Comparison of ENCODE assay signal across 26 cellular contexts in the genomic region with DNA sequence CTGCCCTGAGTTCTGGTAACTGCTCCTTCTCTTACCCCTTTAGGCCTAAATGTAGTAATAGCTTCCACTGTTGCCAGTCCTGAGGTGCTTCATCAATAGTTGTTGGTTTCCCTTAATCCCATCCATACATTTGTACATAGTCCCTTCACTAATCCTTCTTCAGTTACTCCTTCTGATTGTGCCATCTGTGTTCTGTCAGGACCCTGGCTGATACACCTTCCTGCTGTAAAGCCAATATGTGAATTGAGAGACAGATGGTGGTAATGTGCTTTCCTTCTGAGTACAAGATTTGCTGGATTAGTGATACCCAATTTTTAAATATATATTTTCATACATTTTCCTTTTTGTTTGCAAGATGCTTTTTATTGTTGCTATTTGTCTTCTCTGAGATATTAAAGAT.
DNase-seq lines count a peak whose midpoint lies in the region; ATAC-seq, FAIRE-seq and TF ChIP-seq lines count a peak whose summit lies in the region.
"Had no signal": no experiment of that assay in that cellular context is flagged by ENCODE, and none has a peak within 500 bp of the region (broad histone marks: within the 10 kb centered on the region; RNA-seq: fewer than 3 reads in every experiment).

No MANE protein-coding gene starts in this region.

- H2AFZ ChIP-seq in H1 (ENCODE audit: low read length), result 0 out of 2 replicates have a peak overlapping the region, but pooled peaks have one; percentile 24
- no peak overlapping the region for H2AFZ ChIP-seq in neuronal stem cell (ENCODE audit: low read length)

- H3K23ac ChIP-seq in H1 (ENCODE audit: insufficient read length) (no peak overlapping the region), neuronal stem cell (ENCODE audit: low read depth, low read length, poor library complexity) (no peak overlapping the region)

- H3K4me1 Mint-ChIP-seq in T-helper 17 cell, result peaks cover 5% of the 10 kb centered on the region
- H3K4me1 Mint-ChIP-seq: B cell had no signal

- no peaks in the 10 kb centered on the region for H3K27me3 ChIP-seq in H1 (replicated peaks in 1 of 4; ENCODE audit: control insufficient read depth in 3 of 4, extremely low read depth in 1 of 4, insufficient read depth in 3 of 4, low read length in 3 of 4)
- peaks cover 0 to 4% (median 0%) of the 10 kb centered on the region in 3 experiments for H3K27me3 ChIP-seq in neuronal stem cell (ENCODE audit: control insufficient read depth in 3 of 3, insufficient read depth in 3 of 3, low read depth in 1 of 3, low read length in 3 of 3)

- H3K9me3 ChIP-seq in H1 (ENCODE audit: insufficient read depth in 2 of 2, low read depth in 1 of 2, low read length in 1 of 2) (no peaks in the 10 kb centered on the region), neuronal stem cell (replicated peaks in 1 of 2; ENCODE audit: control insufficient read depth in 2 of 2, insufficient read depth in 1 of 2, low read depth in 1 of 2, low read length in 2 of 2) (no peaks in the 10 kb centered on the region), T-helper 17 cell (ENCODE audit: control insufficient read depth, low read length, poor library complexity, severe bottlenecking) (no peaks in the 10 kb centered on the region)

- H2BK5ac ChIP-seq in H1 (ENCODE audit: low read depth, low read length) (no peak overlapping the region), neuronal stem cell (ENCODE audit: low read length) (no peak overlapping the region)

- no peak overlapping the region for H3K27ac Mint-ChIP-seq in T-helper 17 cell
- H3K27ac Mint-ChIP-seq: B cell; CD8-positive, alpha-beta T cell had no signal

- no peak overlapping the region for H3K4me2 ChIP-seq in H1 (ENCODE audit: insufficient read depth in 1 of 2, low read depth in 2 of 2, low read length in 2 of 2)
- H3K4me2 ChIP-seq in neuronal stem cell (ENCODE audit: insufficient read depth, low read length, poor library complexity, severe bottlenecking), result no peak overlapping the region

- H3K14ac ChIP-seq in H1 (ENCODE audit: insufficient read length) (no peak overlapping the region), neuronal stem cell (ENCODE audit: low read length) (no peak overlapping the region)

- no peaks in the 10 kb centered on the region for H3K36me3 Mint-ChIP-seq in T-helper 17 cell (ENCODE audit: low read depth)
- H3K36me3 Mint-ChIP-seq: CD8-positive, alpha-beta T cell had no signal

- H3K79me1 ChIP-seq in H1 (ENCODE audit: low read depth, low read length) (no peaks in the 10 kb centered on the region), neuronal stem cell (ENCODE audit: low read depth, low read length) (no peaks in the 10 kb centered on the region)

- no peaks in the 10 kb centered on the region for H3K23me2 ChIP-seq in H1 (ENCODE audit: low read depth, low read length)

- no peak for TF ChIP-seq EP300 in H1 (IDR thresholded peaks at IDR 0.05; ENCODE audit: borderline replicate concordance in 1 of 2, low read depth in 2 of 2, low read length in 2 of 2)

- TF ChIP-seq RAD21 in H1 (IDR thresholded peaks at IDR 0.05 in 1 of 2, conservative IDR thresholded peaks at IDR 0.05 in 1 of 2; ENCODE audit: low read depth in 2 of 2, low read length in 2 of 2), result no peak

- no peak for TF ChIP-seq POLR2A in H1 (IDR thresholded peaks at IDR 0.05; ENCODE audit: control extremely low read depth in 1 of 2, low read depth in 2 of 2, low read length in 2 of 2)

- no peak for FAIRE-seq in H1 (lab: Jason Lieb, UNC)
- FAIRE-seq: G401.6 had no signal

- H2BK12ac ChIP-seq in H1 (ENCODE audit: low read depth, low read length) (no peak overlapping the region), neuronal stem cell (ENCODE audit: low read length) (no peak overlapping the region)

- no peaks in the 10 kb centered on the region for H4K20me1 ChIP-seq in H1 (replicated peaks in 1 of 2; ENCODE audit: control insufficient read depth in 1 of 2, insufficient read depth in 2 of 2, low read length in 2 of 2)

- CTCF ChIA-PET in H1 (lab: Charles Lee; ENCODE audit: partially characterized antibody), result interaction anchor here (0.7 to 1.2 kb wide), 3 partner anchors 16 to 75 kb away, joined by 3 read pairs; no protein-coding TSS in a partner anchor

- H3K18ac ChIP-seq in H1 (ENCODE audit: extremely low read depth, low read length) (no peak overlapping the region), neuronal stem cell (ENCODE audit: low read length) (no peak overlapping the region)

- no peak overlapping the region for H4K8ac ChIP-seq in H1 (ENCODE audit: extremely low read depth, insufficient read depth, low read length)
- no peak overlapping the region for H4K8ac ChIP-seq in neuronal stem cell (ENCODE audit: low read depth, low read length)

- POLR2A ChIA-PET in H1 (lab: Charles Lee; ENCODE audit: partially characterized antibody), result interaction anchor here (1.2 kb wide), 1 partner anchor 16 kb away, joined by 4 read pairs; no protein-coding TSS in a partner anchor

- H2BK120ac ChIP-seq in H1 (replicated peaks; ENCODE audit: low read depth, low read length), result no peak overlapping the region
- H2BK120ac ChIP-seq in neuronal stem cell (ENCODE audit: low read depth, low read length), result no peak overlapping the region

- no peak overlapping the region for H2BK20ac ChIP-seq in H1 (ENCODE audit: low read length)

- ATAC-seq in T-helper 17 cell, result no peak
- ATAC-seq in GM21515 (IDR thresholded peaks at IDR 0.05; ENCODE audit: unreplicated experiment), result no peak
- ATAC-seq: CD8-positive, alpha-beta T cell; Panc1 had no signal

- H3K36me3 ChIP-seq in H1 (ENCODE audit: control insufficient read depth in 2 of 4, insufficient read depth in 4 of 4, low read length in 3 of 4) (no peaks in the 10 kb centered on the region), neuronal stem cell (replicated peaks in 1 of 2; ENCODE audit: control insufficient read depth in 2 of 2, insufficient read depth in 2 of 2, low read length in 2 of 2) (no peaks in the 10 kb centered on the region)

- H4K91ac ChIP-seq in H1 (replicated peaks; ENCODE audit: insufficient read length, low read length), result no peak overlapping the region
- no peak overlapping the region for H4K91ac ChIP-seq in neuronal stem cell (ENCODE audit: low read depth, low read length, poor library complexity)

- DNase-seq in D341Med (ENCODE audit: low spot score) (peak; percentile 40), NCI-H1694 (lab: John Stamatoyannopoulos, UW) (peak; percentile 6), NCI-H69 (lab: John Stamatoyannopoulos, UW) (peak; percentile 56), H1 (ENCODE audit: low read depth in 1 of 2, low spot score in 2 of 2) (no peak), neuronal stem cell (ENCODE audit: low spot score) (no peak), T-helper 17 cell (no peak), NCI-H1417 (lab: John Stamatoyannopoulos, UW) (no peak)
- DNase-seq: CD8-positive, alpha-beta T cell; DMS53; GOT3; HCEC 1CT; Karpas-422; NCI-H1092; NCI-H146; NCI-H2081; NCI-H345; NCI-H510A treated with DMSO at 0.1 percent for 48 hours; SHP77; T-helper 1 cell had no signal

- H3K4me3 ChIP-seq in H1 (ENCODE audit: extremely low read depth in 1 of 4, insufficient read depth in 2 of 4, low read depth in 3 of 4, low read length in 4 of 4) (no peak overlapping the region), neuronal stem cell (ENCODE audit: low read length in 2 of 2) (no peak overlapping the region)

- H2BK15ac ChIP-seq in H1 (ENCODE audit: low read length), result no peak overlapping the region
- H2BK15ac ChIP-seq in neuronal stem cell (ENCODE audit: low read length), result no peak overlapping the region

- H3K27ac ChIP-seq in H1 (ENCODE audit: low read depth, low read length), result no peak overlapping the region
- H3K27ac ChIP-seq in neuronal stem cell (replicated peaks; ENCODE audit: low read length), result no peak overlapping the region
- H3K27ac ChIP-seq: 22Rv1, C4-2B, RWPE1 had no signal

- H3K4me1 ChIP-seq in H1 (replicated peaks in 1 of 4; ENCODE audit: control insufficient read depth in 3 of 4, insufficient read depth in 4 of 4, low read length in 3 of 4), result no peaks in the 10 kb centered on the region
- no peaks in the 10 kb centered on the region for H3K4me1 ChIP-seq in neuronal stem cell (ENCODE audit: control insufficient read depth in 2 of 2, insufficient read depth in 1 of 2, low read depth in 1 of 2, low read length in 2 of 2)

- peaks cover 20% of the 10 kb centered on the region for H3K27me3 Mint-ChIP-seq in T-helper 17 cell
- H3K27me3 Mint-ChIP-seq: B cell had no signal

- TF ChIP-seq CTCF in H1 (IDR thresholded peaks at IDR 0.05; ENCODE audit: control extremely low read depth in 1 of 3, insufficient read depth in 1 of 3, low read depth in 1 of 3, low read length in 3 of 3), result no peak

- H2AK5ac ChIP-seq in H1 (ENCODE audit: low read depth, low read length) (no peak overlapping the region), neuronal stem cell (ENCODE audit: low read depth, low read length) (no peak overlapping the region)

- H3K4me3 Mint-ChIP-seq in T-helper 17 cell, result no peak overlapping the region
- H3K4me3 Mint-ChIP-seq: B cell; CD8-positive, alpha-beta T cell had no signal

- H3K4ac ChIP-seq in H1 (replicated peaks; ENCODE audit: insufficient read length, low read depth, low read length), result no peak overlapping the region
- H3K4ac ChIP-seq in neuronal stem cell (ENCODE audit: low read length), result no peak overlapping the region

- H3K79me2 ChIP-seq in H1 (ENCODE audit: control insufficient read depth in 1 of 2, insufficient read depth in 2 of 2, low read length in 2 of 2), result no peaks in the 10 kb centered on the region

- no peak overlapping the region for H3K56ac ChIP-seq in H1 (replicated peaks; ENCODE audit: insufficient read length, low read depth, low read length)

- H3K9ac ChIP-seq in H1 (replicated peaks in 1 of 4; ENCODE audit: extremely low read depth in 1 of 4, low read depth in 3 of 4, low read length in 3 of 4) (no peak overlapping the region), neuronal stem cell (ENCODE audit: low read depth, low read length, poor library complexity) (no peak overlapping the region)

- no peak overlapping the region for H4K5ac ChIP-seq in H1 (ENCODE audit: insufficient read length, low read depth, low read length)

TF ChIP-seq in H1, 55 proteins besides CTCF, POLR2A, EP300 and RAD21 (continues in another document):
- TF ChIP-seq GTF2F1 (IDR thresholded peaks at IDR 0.05; ENCODE audit: borderline replicate concordance, low read depth, low read length) (no peak), CHD1 (IDR thresholded peaks at IDR 0.05; ENCODE audit: low read depth, low read length) (no peak), CBX5 (IDR thresholded peaks at IDR 0.05; ENCODE audit: low read depth, low read length) (no peak), KDM5A (IDR thresholded peaks at IDR 0.05; ENCODE audit: low read length) (no peak), TEAD4 (IDR thresholded peaks at IDR 0.05; ENCODE audit: low read depth, low read length) (no peak), RBBP5 (IDR thresholded peaks at IDR 0.05; ENCODE audit: borderline replicate concordance, low read depth, low read length) (no peak), CBX8 (IDR thresholded peaks at IDR 0.05; ENCODE audit: borderline replicate concordance, low read depth, low read length) (no peak), TAF7 (optimal IDR thresholded peaks at IDR 0.05; ENCODE audit: borderline replicate concordance, low read depth, low read length) (no peak), FOSL1 (IDR thresholded peaks at IDR 0.05; ENCODE audit: insufficient read depth, low read depth, low read length) (no peak), RNF2 (IDR thresholded peaks at IDR 0.05; ENCODE audit: borderline replicate concordance, low read depth, low read length, missing control alignments, poor library complexity, severe bottlenecking) (no peak)

Comparison
In these comparisons a context has a peak if more than half of its experiments do, and no peak if none do; other contexts are left out.
1. DNase-seq: peak in D341Med (single experiment), NCI-H1694 (single experiment) and NCI-H69 (single experiment); none in H1 (0 of 2), neuronal stem cell (single experiment), T-helper 17 cell (0 of 3) and NCI-H1417 (0 of 3).